In genomic region chr1:40708750-40709099, GRCh38 we compare ENCODE assay signal across 8 cellular contexts. TPM values are rescaled to one million over a fixed set of nuclear protein-coding genes. Genes with fewer than 3 reads are reported as not detected.
A peak's percentile ranks its signal among the peaks of the same experiment; 100 is the strongest.
DNase-seq lines count a peak whose midpoint lies in the region; ATAC-seq and TF ChIP-seq lines count a peak whose summit lies in the region.

No MANE protein-coding gene starts in this region.

- H3K27me3 Mint-ChIP-seq in activated T-helper 17 cell treated with anti-CD3 and anti-CD28 coated beads, Interleukin-2, amount 50 U/mL, for 72 hours: no peaks in the 10 kb centered on the region

- H3K4me1 Mint-ChIP-seq in activated T-helper 17 cell treated with anti-CD3 and anti-CD28 coated beads, Interleukin-2, amount 50 U/mL, for 72 hours: peaks cover 40% of the 10 kb centered on the region

- H3K4me3 ChIP-seq in prostate gland: peak overlapping the region; percentile 42 to 48

- no peaks in the 10 kb centered on the region for H3K36me3 ChIP-seq in prostate gland

- H3K36me3 Mint-ChIP-seq in activated T-helper 17 cell treated with anti-CD3 and anti-CD28 coated beads, Interleukin-2, amount 50 U/mL, for 72 hours (ENCODE audit: low read depth): peaks cover 17% of the 10 kb centered on the region

- no peaks in the 10 kb centered on the region for H3K4me1 ChIP-seq in prostate gland (replicated peaks)

- peak overlapping the region; percentile 88 for H3K27ac Mint-ChIP-seq in activated T-helper 17 cell treated with anti-CD3 and anti-CD28 coated beads, Interleukin-2, amount 50 U/mL, for 72 hours

- DNase-seq in NCI-H146 (lab: John Stamatoyannopoulos, UW) (peak; percentile 68), Right ventricle myocardium superior (no peak), prostate gland (ENCODE audit: low spot score) (no peak)
- no peak for DNase-seq in stimulated activated CD4-positive, alpha-beta T cell treated with anti-CD3 and anti-CD28 coated beads, Interleukin-1b, Interleukin-23, amount 100 ng/mL, for 48 hours

- H3K27me3 ChIP-seq in prostate gland (replicated peaks; ENCODE audit: insufficient read depth): no peaks in the 10 kb centered on the region

- no peaks in the 10 kb centered on the region for H3K9me3 Mint-ChIP-seq in activated T-helper 17 cell treated with anti-CD3 and anti-CD28 coated beads, Interleukin-2, amount 50 U/mL, for 72 hours

- intact Hi-C loops in Right ventricle myocardium superior (cut with DNase I) (no loop called here), prostate gland (cut with DNase I) (loop anchor here (2.0 kb wide), 1 partner anchor 16 kb away; no protein-coding TSS in a partner anchor)

- TF ChIP-seq CTCF in 22Rv1 (IDR thresholded peaks at IDR 0.05): no peak
- TF ChIP-seq CTCF in prostate gland (IDR thresholded peaks at IDR 0.05): no peak

- H3K9me3 ChIP-seq in prostate gland: no peaks in the 10 kb centered on the region

- no peak for TF ChIP-seq POLR2A in prostate gland (IDR thresholded peaks at IDR 0.05)

- H3K27ac ChIP-seq in 22Rv1 (peak overlapping the region; percentile 99), prostate gland (peak overlapping the region; percentile 67 to 73)

- WGBS in prostate gland: 2% methylated on average over 3 of the region's 3 CpGs

- H3K4me3 Mint-ChIP-seq in activated T-helper 17 cell treated with anti-CD3 and anti-CD28 coated beads, Interleukin-2, amount 50 U/mL, for 72 hours: peak overlapping the region; percentile 87

- ATAC-seq in GM18498 (IDR thresholded peaks at IDR 0.05; ENCODE audit: unreplicated experiment): peak; percentile 67
- peak; percentile 54 for ATAC-seq in HG02763 (IDR thresholded peaks at IDR 0.05; ENCODE audit: unreplicated experiment)
- peak; percentile 80 for ATAC-seq in activated T-helper 17 cell treated with anti-CD3 and anti-CD28 coated beads, Interleukin-2, amount 50 U/mL, for 72 hours (replicated peaks)
- ATAC-seq in Right ventricle myocardium superior (ENCODE audit: poor library complexity): peak; percentile 54

RNA-seq across cellular contexts. Expression of gene NFYC, which starts 17.2 kb away (rescaled TPM):
- 10 to 100 TPM; 61.2 to 65.2 TPM for total RNA-seq in activated T-helper 17 cell treated with anti-CD3 and anti-CD28 coated beads, Interleukin-2, amount 50 U/mL, for 72 hours
- 65.9 TPM for total RNA-seq in Right ventricle myocardium superior
- 10 to 100 TPM; 54.9 to 93.8 TPM for total RNA-seq in prostate gland

RNA-seq across cellular contexts. Expression of gene RIMS3, which starts 43.2 kb away (rescaled TPM):
- total RNA-seq in activated T-helper 17 cell treated with anti-CD3 and anti-CD28 coated beads, Interleukin-2, amount 50 U/mL, for 72 hours: 1 to 10 TPM; 3.0 to 4.2 TPM
- total RNA-seq in Right ventricle myocardium superior: 0.81 TPM
- total RNA-seq in prostate gland: 10 to 100 TPM in 1 of 2 donors, 1 to 10 TPM in 1; 3.0 to 10.5 TPM
